1 cellular context compared by ENCODE assay signal in genomic region chr15:101652783-101653430, GRCh38.
TF ChIP-seq lines count a peak whose summit lies in the region.

No MANE protein-coding gene starts in this region.

TF ChIP-seq in K562, 482 proteins besides CTCF, POLR2A, EP300 and RAD21 (continued from another document and continues in another):
- TF ChIP-seq, protein P1, sequence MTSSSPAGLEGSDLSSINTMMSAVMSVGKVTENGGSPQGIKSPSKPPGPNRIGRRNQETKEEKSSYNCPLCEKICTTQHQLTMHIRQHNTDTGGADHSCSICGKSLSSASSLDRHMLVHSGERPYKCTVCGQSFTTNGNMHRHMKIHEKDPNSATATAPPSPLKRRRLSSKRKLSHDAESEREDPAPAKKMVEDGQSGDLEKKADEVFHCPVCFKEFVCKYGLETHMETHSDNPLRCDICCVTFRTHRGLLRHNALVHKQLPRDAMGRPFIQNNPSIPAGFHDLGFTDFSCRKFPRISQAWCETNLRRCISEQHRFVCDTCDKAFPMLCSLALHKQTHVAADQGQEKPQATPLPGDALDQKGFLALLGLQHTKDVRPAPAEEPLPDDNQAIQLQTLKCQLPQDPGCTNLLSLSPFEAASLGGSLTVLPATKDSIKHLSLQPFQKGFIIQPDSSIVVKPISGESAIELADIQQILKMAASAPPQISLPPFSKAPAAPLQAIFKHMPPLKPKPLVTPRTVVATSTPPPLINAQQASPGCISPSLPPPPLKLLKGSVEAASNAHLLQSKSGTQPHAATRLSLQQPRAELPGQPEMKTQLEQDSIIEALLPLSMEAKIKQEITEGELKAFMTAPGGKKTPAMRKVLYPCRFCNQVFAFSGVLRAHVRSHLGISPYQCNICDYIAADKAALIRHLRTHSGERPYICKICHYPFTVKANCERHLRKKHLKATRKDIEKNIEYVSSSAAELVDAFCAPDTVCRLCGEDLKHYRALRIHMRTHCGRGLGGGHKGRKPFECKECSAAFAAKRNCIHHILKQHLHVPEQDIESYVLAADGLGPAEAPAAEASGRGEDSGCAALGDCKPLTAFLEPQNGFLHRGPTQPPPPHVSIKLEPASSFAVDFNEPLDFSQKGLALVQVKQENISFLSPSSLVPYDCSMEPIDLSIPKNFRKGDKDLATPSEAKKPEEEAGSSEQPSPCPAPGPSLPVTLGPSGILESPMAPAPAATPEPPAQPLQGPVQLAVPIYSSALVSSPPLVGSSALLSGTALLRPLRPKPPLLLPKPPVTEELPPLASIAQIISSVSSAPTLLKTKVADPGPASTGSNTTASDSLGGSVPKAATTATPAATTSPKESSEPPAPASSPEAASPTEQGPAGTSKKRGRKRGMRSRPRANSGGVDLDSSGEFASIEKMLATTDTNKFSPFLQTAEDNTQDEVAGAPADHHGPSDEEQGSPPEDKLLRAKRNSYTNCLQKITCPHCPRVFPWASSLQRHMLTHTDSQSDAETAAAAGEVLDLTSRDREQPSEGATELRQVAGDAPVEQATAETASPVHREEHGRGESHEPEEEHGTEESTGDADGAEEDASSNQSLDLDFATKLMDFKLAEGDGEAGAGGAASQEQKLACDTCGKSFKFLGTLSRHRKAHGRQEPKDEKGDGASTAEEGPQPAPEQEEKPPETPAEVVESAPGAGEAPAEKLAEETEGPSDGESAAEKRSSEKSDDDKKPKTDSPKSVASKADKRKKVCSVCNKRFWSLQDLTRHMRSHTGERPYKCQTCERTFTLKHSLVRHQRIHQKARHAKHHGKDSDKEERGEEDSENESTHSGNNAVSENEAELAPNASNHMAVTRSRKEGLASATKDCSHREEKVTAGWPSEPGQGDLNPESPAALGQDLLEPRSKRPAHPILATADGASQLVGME (CRISPR knock-in tag; IDR thresholded peaks at IDR 0.05), result no peak
- TF ChIP-seq FOSL1 (tag; conservative IDR thresholded peaks at IDR 0.05) (0 out of 2 replicates have a peak, but pooled peaks have one; percentile 34), EGR1 (conservative IDR thresholded peaks at IDR 0.05) (peak; percentile 75), AFF4 (CRISPR knock-in tag; IDR thresholded peaks at IDR 0.05) (no peak), GATAD2B (IDR thresholded peaks at IDR 0.05; ENCODE audit: borderline replicate concordance) (no peak), MBD1 (CRISPR knock-in tag; IDR thresholded peaks at IDR 0.05) (no peak), ETV6 (IDR thresholded peaks at IDR 0.05; ENCODE audit: borderline replicate concordance in 1 of 2, low read depth in 2 of 2, low read length in 1 of 2) (no peak), ETV6 (CRISPR knock-in tag; IDR thresholded peaks at IDR 0.05; ENCODE audit: borderline replicate concordance) (no peak), TOE1 (IDR thresholded peaks at IDR 0.05; ENCODE audit: borderline replicate concordance) (peak; percentile 76), TOE1 (CRISPR knock-in tag; IDR thresholded peaks at IDR 0.05; ENCODE audit: borderline replicate concordance, low read depth) (no peak), ZBTB40 (IDR thresholded peaks at IDR 0.05) (no peak), ZBTB40 (CRISPR knock-in tag; IDR thresholded peaks at IDR 0.05) (no peak), TAF9B (IDR thresholded peaks at IDR 0.05; ENCODE audit: partially characterized antibody) (no peak), EP400 (IDR thresholded peaks at IDR 0.05) (peak; percentile 10; the same call in 1 of the 2 replicates), LCOR (CRISPR knock-in tag; IDR thresholded peaks at IDR 0.05) (peak; percentile 2; the same call in 1 of the 2 replicates), ZNF717 (CRISPR knock-in tag; IDR thresholded peaks at IDR 0.05) (0 out of 2 replicates have a peak, but pooled peaks have one; percentile 39), SPI1 (IDR thresholded peaks at IDR 0.05; ENCODE audit: borderline replicate concordance, low read depth, low read length) (no peak), CBFA2T3 (IDR thresholded peaks at IDR 0.05) (no peak)
- TF ChIP-seq, protein P2, sequence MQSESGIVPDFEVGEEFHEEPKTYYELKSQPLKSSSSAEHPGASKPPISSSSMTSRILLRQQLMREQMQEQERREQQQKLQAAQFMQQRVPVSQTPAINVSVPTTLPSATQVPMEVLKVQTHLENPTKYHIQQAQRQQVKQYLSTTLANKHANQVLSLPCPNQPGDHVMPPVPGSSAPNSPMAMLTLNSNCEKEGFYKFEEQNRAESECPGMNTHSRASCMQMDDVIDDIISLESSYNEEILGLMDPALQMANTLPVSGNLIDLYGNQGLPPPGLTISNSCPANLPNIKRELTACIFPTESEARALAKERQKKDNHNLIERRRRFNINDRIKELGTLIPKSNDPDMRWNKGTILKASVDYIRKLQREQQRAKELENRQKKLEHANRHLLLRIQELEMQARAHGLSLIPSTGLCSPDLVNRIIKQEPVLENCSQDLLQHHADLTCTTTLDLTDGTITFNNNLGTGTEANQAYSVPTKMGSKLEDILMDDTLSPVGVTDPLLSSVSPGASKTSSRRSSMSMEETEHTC (IDR thresholded peaks at IDR 0.05), result 0 out of 2 replicates have a peak, but pooled peaks have one; percentile 30
- TF ChIP-seq, protein P3, sequence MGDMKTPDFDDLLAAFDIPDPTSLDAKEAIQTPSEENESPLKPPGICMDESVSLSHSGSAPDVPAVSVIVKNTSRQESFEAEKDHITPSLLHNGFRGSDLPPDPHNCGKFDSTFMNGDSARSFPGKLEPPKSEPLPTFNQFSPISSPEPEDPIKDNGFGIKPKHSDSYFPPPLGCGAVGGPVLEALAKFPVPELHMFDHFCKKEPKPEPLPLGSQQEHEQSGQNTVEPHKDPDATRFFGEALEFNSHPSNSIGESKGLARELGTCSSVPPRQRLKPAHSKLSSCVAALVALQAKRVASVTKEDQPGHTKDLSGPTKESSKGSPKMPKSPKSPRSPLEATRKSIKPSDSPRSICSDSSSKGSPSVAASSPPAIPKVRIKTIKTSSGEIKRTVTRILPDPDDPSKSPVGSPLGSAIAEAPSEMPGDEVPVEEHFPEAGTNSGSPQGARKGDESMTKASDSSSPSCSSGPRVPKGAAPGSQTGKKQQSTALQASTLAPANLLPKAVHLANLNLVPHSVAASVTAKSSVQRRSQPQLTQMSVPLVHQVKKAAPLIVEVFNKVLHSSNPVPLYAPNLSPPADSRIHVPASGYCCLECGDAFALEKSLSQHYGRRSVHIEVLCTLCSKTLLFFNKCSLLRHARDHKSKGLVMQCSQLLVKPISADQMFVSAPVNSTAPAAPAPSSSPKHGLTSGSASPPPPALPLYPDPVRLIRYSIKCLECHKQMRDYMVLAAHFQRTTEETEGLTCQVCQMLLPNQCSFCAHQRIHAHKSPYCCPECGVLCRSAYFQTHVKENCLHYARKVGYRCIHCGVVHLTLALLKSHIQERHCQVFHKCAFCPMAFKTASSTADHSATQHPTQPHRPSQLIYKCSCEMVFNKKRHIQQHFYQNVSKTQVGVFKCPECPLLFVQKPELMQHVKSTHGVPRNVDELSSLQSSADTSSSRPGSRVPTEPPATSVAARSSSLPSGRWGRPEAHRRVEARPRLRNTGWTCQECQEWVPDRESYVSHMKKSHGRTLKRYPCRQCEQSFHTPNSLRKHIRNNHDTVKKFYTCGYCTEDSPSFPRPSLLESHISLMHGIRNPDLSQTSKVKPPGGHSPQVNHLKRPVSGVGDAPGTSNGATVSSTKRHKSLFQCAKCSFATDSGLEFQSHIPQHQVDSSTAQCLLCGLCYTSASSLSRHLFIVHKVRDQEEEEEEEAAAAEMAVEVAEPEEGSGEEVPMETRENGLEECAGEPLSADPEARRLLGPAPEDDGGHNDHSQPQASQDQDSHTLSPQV (IDR thresholded peaks at IDR 0.05), result peak; percentile 49; the same call in 1 of the 2 replicates
- TF ChIP-seq, protein P4, sequence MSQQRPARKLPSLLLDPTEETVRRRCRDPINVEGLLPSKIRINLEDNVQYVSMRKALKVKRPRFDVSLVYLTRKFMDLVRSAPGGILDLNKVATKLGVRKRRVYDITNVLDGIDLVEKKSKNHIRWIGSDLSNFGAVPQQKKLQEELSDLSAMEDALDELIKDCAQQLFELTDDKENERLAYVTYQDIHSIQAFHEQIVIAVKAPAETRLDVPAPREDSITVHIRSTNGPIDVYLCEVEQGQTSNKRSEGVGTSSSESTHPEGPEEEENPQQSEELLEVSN (IDR thresholded peaks at IDR 0.05; ENCODE audit: borderline replicate concordance in 1 of 2, extremely low read depth in 1 of 2, insufficient read depth in 1 of 2, insufficient read length in 1 of 2, low read depth in 1 of 2, low read length in 1 of 2, poor library complexity in 1 of 2, severe bottlenecking in 1 of 2), result peak in 1 of 2 experiments; percentile 58
